ENCODE assay signal across 1 cellular context in genomic region chr1:70205437-70206118, GRCh38.
A peak's percentile ranks its signal among the peaks of the same experiment; 100 is the strongest.
TF ChIP-seq lines count a peak whose summit lies in the region.

Gene LRRC40, minus strand, starts transcription at chr1:70205579. Its CDS starts 39 bp downstream, at chr1:70205540.

TF ChIP-seq in K562, 482 proteins besides CTCF, POLR2A, EP300 and RAD21 (continued from another document and continues in another):
- peak; percentile 5 for TF ChIP-seq CTCFL (IDR thresholded peaks at IDR 0.05; ENCODE audit: borderline replicate concordance, insufficient read depth, low read depth, low read length, poor library complexity, severe bottlenecking)
- TF ChIP-seq EP400 (IDR thresholded peaks at IDR 0.05), result peak; percentile 94
- no peak for TF ChIP-seq ZNF764 (CRISPR knock-in tag; IDR thresholded peaks at IDR 0.05; ENCODE audit: low read depth)
- peak; percentile 84 for TF ChIP-seq POLR2AphosphoS5 (IDR thresholded peaks at IDR 0.05; ENCODE audit: control insufficient read depth, insufficient read depth, low read depth, low read length)
- TF ChIP-seq ZNF282 (CRISPR knock-in tag; IDR thresholded peaks at IDR 0.05), result no peak
- peak; percentile 66 to 71; a peak in 3 of 4 replicates for TF ChIP-seq FOXK2 (conservative IDR thresholded peaks at IDR 0.05 in 1 of 2, IDR thresholded peaks at IDR 0.05 in 1 of 2; ENCODE audit: low read depth in 2 of 2)
- TF ChIP-seq PBX2 (CRISPR knock-in tag; IDR thresholded peaks at IDR 0.05; ENCODE audit: low read depth), result no peak
- TF ChIP-seq PBX2 (tag; conservative IDR thresholded peaks at IDR 0.05; ENCODE audit: low read depth), result no peak
- peak; percentile 87; the same call in 1 of the 2 replicates for TF ChIP-seq KLF6 (CRISPR knock-in tag; IDR thresholded peaks at IDR 0.05; ENCODE audit: borderline replicate concordance)
- TF ChIP-seq POLR3A (IDR thresholded peaks at IDR 0.05; ENCODE audit: borderline replicate concordance, extremely low read depth, insufficient read depth, insufficient read length), result no peak
- peak; percentile 94 for TF ChIP-seq RB1 (IDR thresholded peaks at IDR 0.05; ENCODE audit: low read depth)
- no peak for TF ChIP-seq NR2C1 (IDR thresholded peaks at IDR 0.05)
- TF ChIP-seq NR2C1 (tag; IDR thresholded peaks at IDR 0.05), result 0 out of 2 replicates have a peak, but pooled peaks have one; percentile 45
- no peak for TF ChIP-seq PCBP1 (IDR thresholded peaks at IDR 0.05; ENCODE audit: low read depth, low read length, poor library complexity, severe bottlenecking)
- TF ChIP-seq ATF2 (CRISPR knock-in tag; IDR thresholded peaks at IDR 0.05), result no peak
- TF ChIP-seq TSHZ1 (CRISPR knock-in tag; IDR thresholded peaks at IDR 0.05), result no peak
- TF ChIP-seq NRF1 (conservative IDR thresholded peaks at IDR 0.05 in 1 of 2, IDR thresholded peaks at IDR 0.05 in 1 of 2), result peak; percentile 69 to 78
- no peak for TF ChIP-seq BRCA1 (IDR thresholded peaks at IDR 0.05)
- no peak for TF ChIP-seq BRCA1 (CRISPR knock-in tag; IDR thresholded peaks at IDR 0.05)
- no peak for TF ChIP-seq ZNF124 (CRISPR knock-in tag; IDR thresholded peaks at IDR 0.05)
- no peak for TF ChIP-seq RBM22 (IDR thresholded peaks at IDR 0.05; ENCODE audit: low read depth, low read length, poor library complexity, severe bottlenecking)
- peak; percentile 87 for TF ChIP-seq HNRNPLL (IDR thresholded peaks at IDR 0.05; ENCODE audit: low read depth, low read length, poor library complexity, severe bottlenecking)
- TF ChIP-seq KDM4B (IDR thresholded peaks at IDR 0.05; ENCODE audit: borderline replicate concordance in 2 of 2, low read depth in 1 of 2), result no peak
- peak; percentile 81; the same call in 1 of the 2 replicates for TF ChIP-seq ATF7 (IDR thresholded peaks at IDR 0.05)
- TF ChIP-seq STAT6 (CRISPR knock-in tag; IDR thresholded peaks at IDR 0.05), result peak; percentile 58; the same call in 1 of the 2 replicates
- TF ChIP-seq ZNF165 (CRISPR knock-in tag; IDR thresholded peaks at IDR 0.05; ENCODE audit: borderline replicate concordance), result no peak
- TF ChIP-seq ZNF76 (CRISPR knock-in tag; IDR thresholded peaks at IDR 0.05; ENCODE audit: borderline replicate concordance), result no peak
- no peak for TF ChIP-seq ZNF436 (CRISPR knock-in tag; IDR thresholded peaks at IDR 0.05)
- TF ChIP-seq LCOR (CRISPR knock-in tag; IDR thresholded peaks at IDR 0.05), result no peak; the same call in 1 of the 2 replicates
- TF ChIP-seq HLTF (IDR thresholded peaks at IDR 0.05), result no peak
- TF ChIP-seq PRPF4 (IDR thresholded peaks at IDR 0.05; ENCODE audit: insufficient read depth, low read depth, low read length, poor library complexity, severe bottlenecking), result no peak
- TF ChIP-seq MLLT1 (IDR thresholded peaks at IDR 0.05), result peak; percentile 17 to 75; a peak in 2 of 4 replicates
- TF ChIP-seq THRB (CRISPR knock-in tag; conservative IDR thresholded peaks at IDR 0.05), result no peak
- TF ChIP-seq MNT (conservative IDR thresholded peaks at IDR 0.05), result peak; percentile 86 to 94
- peak; percentile 55; the same call in 1 of the 2 replicates for TF ChIP-seq LEF1 (IDR thresholded peaks at IDR 0.05)
- TF ChIP-seq STAT5A (IDR thresholded peaks at IDR 0.05; ENCODE audit: borderline replicate concordance, low read length), result no peak; the same call in 1 of the 2 replicates
- no peak for TF ChIP-seq ZNF644 (tag; IDR thresholded peaks at IDR 0.05; ENCODE audit: low read depth)
- no peak for TF ChIP-seq SREBF2 (CRISPR knock-in tag; IDR thresholded peaks at IDR 0.05)
- no peak for TF ChIP-seq STAG1 (CRISPR knock-in tag; IDR thresholded peaks at IDR 0.05; ENCODE audit: borderline replicate concordance)
- peak; percentile 74 for TF ChIP-seq JUND (IDR thresholded peaks at IDR 0.05; ENCODE audit: borderline replicate concordance, low read depth, low read length)
- peak; percentile 43; the same call in 2 of the 3 replicates for TF ChIP-seq JUND (tag; IDR thresholded peaks at IDR 0.05; ENCODE audit: borderline replicate concordance, low read depth, low read length)
- TF ChIP-seq CREM (IDR thresholded peaks at IDR 0.05; ENCODE audit: low read depth), result peak; percentile 100
- no peak for TF ChIP-seq MYBL2 (IDR thresholded peaks at IDR 0.05; ENCODE audit: low read depth)
- TF ChIP-seq MYBL2 (CRISPR knock-in tag; IDR thresholded peaks at IDR 0.05; ENCODE audit: borderline replicate concordance), result no peak
- peak; percentile 34; the same call in 1 of the 2 replicates for TF ChIP-seq ETS1 (conservative IDR thresholded peaks at IDR 0.05; ENCODE audit: control insufficient read depth, low read depth, low read length)
- no peak; the same call in 1 of the 2 replicates for TF ChIP-seq MYNN (IDR thresholded peaks at IDR 0.05)
- TF ChIP-seq MYNN (CRISPR knock-in tag; IDR thresholded peaks at IDR 0.05), result no peak
- peak; percentile 75 to 78; a peak in 3 of 4 replicates for TF ChIP-seq MAZ (CRISPR knock-in tag; conservative IDR thresholded peaks at IDR 0.05 in 1 of 2, IDR thresholded peaks at IDR 0.05 in 1 of 2)
